Comparison of ENCODE assay signal across 1 cellular context in genomic region chr9:111568127-111568526, GRCh38. TPM values are rescaled to one million over a fixed set of nuclear protein-coding genes. Genes with fewer than 3 reads are reported as not detected.
"Had no signal": no experiment of that assay in that cellular context is flagged by ENCODE, and none has a peak within 500 bp of the region (broad histone marks: within the 10 kb centered on the region; RNA-seq: fewer than 3 reads in every experiment).

No MANE protein-coding gene starts in this region.

RNA-seq across cellular contexts. Expression of gene PTGR1, which starts 31.3 kb away (rescaled TPM):
- total RNA-seq: activated CD8-positive, alpha-beta T cell treated with anti-CD3 and anti-CD28 coated beads, Interleukin-2, amount 10 ng/mL, durations not matched to agents 7 days and 5 days had no signal
